In genomic region chr12:13049816-13050215, GRCh38 we compare ENCODE assay signal across 20 cellular contexts. TPM values are rescaled to one million over a fixed set of nuclear protein-coding genes. Genes with fewer than 3 reads are reported as not detected.
DNase-seq lines count a peak whose midpoint lies in the region; ATAC-seq and TF ChIP-seq lines count a peak whose summit lies in the region.
"Had no signal": no experiment of that assay in that cellular context is flagged by ENCODE, and none has a peak within 500 bp of the region (broad histone marks: within the 10 kb centered on the region; RNA-seq: fewer than 3 reads in every experiment).

No MANE protein-coding gene starts in this region.

- H3K27ac ChIP-seq in brain microvascular endothelial cell: no peak overlapping the region
- no peak overlapping the region for H3K27ac ChIP-seq in Karpas-422 (ENCODE audit: low read length)
- H3K27ac ChIP-seq: left lung, skin epidermis, thoracic aorta had no signal

- no peaks in the 10 kb centered on the region for H3K27me3 Mint-ChIP-seq in T-cell

- peaks cover 2 to 20% (median 14%) of the 10 kb centered on the region in 3 donors for H3K4me1 Mint-ChIP-seq in T-cell

- no peaks in the 10 kb centered on the region for H3K27me3 ChIP-seq in brain microvascular endothelial cell (replicated peaks)
- H3K27me3 ChIP-seq in Karpas-422 (ENCODE audit: low read length): 0 out of 2 replicates have a peak, but pooled peaks cover 1% of the 10 kb centered on the region
- H3K27me3 ChIP-seq: dorsolateral prefrontal cortex, left lung had no signal

- DNase-seq in AG04449 (ENCODE audit: low read depth, low spot score) (peak; percentile 19), GM04504 (ENCODE audit: low read depth) (peak; percentile 24), brain microvascular endothelial cell (peak; percentile 11), hepatic stellate cell (ENCODE audit: low spot score) (peak; percentile 14), Karpas-422 (no peak), T-cell (no peak)
- DNase-seq: DMS 273 treated with DMSO at 0.1 percent for 48 hours; dorsolateral prefrontal cortex; left lung; NCI-H2029; NCI-H526 treated with DMSO at 0.1 percent for 48 hours; stimulated activated CD4-positive, alpha-beta T cell treated with anti-CD3 and anti-CD28 coated beads, Interleukin-4, amount 100 ng/mL, for 4 hours; T-helper 1 cell had no signal

- in situ Hi-C loops in brain microvascular endothelial cell (cut with HindIII; ENCODE audit: low pct_ligation_motif_present, low sequenced_read_pairs): no loop called here

- H4K20me1 ChIP-seq in Karpas-422 (ENCODE audit: insufficient read depth, low read depth, low read length): 0 out of 2 replicates have a peak, but pooled peaks cover 4% of the 10 kb centered on the region

- peaks cover 0 to 9% (median 6%) of the 10 kb centered on the region in 3 donors for H3K9me3 Mint-ChIP-seq in T-cell

- peaks cover 4% of the 10 kb centered on the region for H3K4me1 ChIP-seq in Karpas-422 (ENCODE audit: low read length)

- CTCF ChIA-PET in AG04449 (lab: Yijun Ruan, JAX): interaction anchor here (0.9 to 1.2 kb wide), 2 partner anchors 24 to 262 kb away, joined by 3 read pairs; no protein-coding TSS in a partner anchor
- CTCF ChIA-PET in T-cell (lab: Charles Lee): interaction anchor here in 1 of 2 donors (0.6 kb wide), 1 partner anchor 37 kb away, joined by 3 read pairs; no protein-coding TSS in a partner anchor

- H3K9me2 ChIP-seq in Karpas-422 (replicated peaks; ENCODE audit: insufficient read depth, low read length): no peaks in the 10 kb centered on the region

- no peaks in the 10 kb centered on the region for H3K79me2 ChIP-seq in Karpas-422 (ENCODE audit: low read length)

- peaks cover 9% of the 10 kb centered on the region for H3K36me3 Mint-ChIP-seq in T-cell

- no peak overlapping the region for H3K9ac ChIP-seq in Karpas-422 (ENCODE audit: low read length)

- H3K36me3 ChIP-seq in brain microvascular endothelial cell (replicated peaks) (no peaks in the 10 kb centered on the region), Karpas-422 (ENCODE audit: insufficient read depth, low read length) (no peaks in the 10 kb centered on the region)
- H3K36me3 ChIP-seq: left lung, thoracic aorta had no signal

- H3K4me2 ChIP-seq in Karpas-422 (ENCODE audit: low read depth, low read length, poor library complexity, severe bottlenecking): no peak overlapping the region

- TF ChIP-seq CTCF in AG04449 (IDR thresholded peaks at IDR 0.05; ENCODE audit: insufficient read depth, low read length, missing control alignments) (no peak), brain microvascular endothelial cell (IDR thresholded peaks at IDR 0.05; ENCODE audit: low read depth, low read length, missing control alignments) (no peak)

- peaks cover 5% of the 10 kb centered on the region for H3K9me3 ChIP-seq in Karpas-422 (ENCODE audit: low read length)

- POLR2A ChIA-PET in AG04449 (lab: Yijun Ruan, JAX): no interaction called here
- POLR2A ChIA-PET in T-cell (lab: Charles Lee): no interaction called here

- H3K4me3 ChIP-seq in AG04449 (ENCODE audit: low read depth, low read length): no peak overlapping the region
- H3K4me3 ChIP-seq in brain microvascular endothelial cell (ENCODE audit: low read depth, low read length): no peak overlapping the region
- H3K4me3 ChIP-seq in Karpas-422 (ENCODE audit: low read length): no peak overlapping the region
- H3K4me3 ChIP-seq: dorsolateral prefrontal cortex, left lung, skin epidermis, thoracic aorta had no signal

- H3K27ac Mint-ChIP-seq in T-cell: no peak overlapping the region

- H3K4me3 Mint-ChIP-seq in T-cell: no peak overlapping the region

- ATAC-seq in GM21717 (IDR thresholded peaks at IDR 0.05; ENCODE audit: unreplicated experiment) (no peak), GM21825 (IDR thresholded peaks at IDR 0.05; ENCODE audit: unreplicated experiment) (no peak), T-cell (replicated peaks in 1 of 4) (no peak)
- ATAC-seq: HCT116, left lung had no signal

- no peak overlapping the region for H2AFZ ChIP-seq in Karpas-422 (ENCODE audit: low read length)

RNA-seq across cellular contexts. Expression of gene FAM234B, which starts 5.6 kb away (rescaled TPM):
- 3.9 and 5.6 TPM in 2 replicates for total RNA-seq in Karpas-422 (2014; rRNA removed; shearing (Covaris generic); ENCODE audit: low replicate concordance)
- 1 to 10 TPM; 4.3 to 5.8 (median 4.6) TPM for total RNA-seq in T-cell

RNA-seq across cellular contexts. Expression of gene HEBP1, which starts 49.8 kb away (rescaled TPM):
- total RNA-seq in Karpas-422 (2014; rRNA removed; shearing (Covaris generic); ENCODE audit: low replicate concordance): 0.22 and 0.34 TPM in 2 replicates
- 10 to 100 TPM; 12.5 to 15.9 (median 15.0) TPM for total RNA-seq in T-cell

RNA-seq across cellular contexts. Expression of gene GSG1, which starts 53.7 kb away (rescaled TPM):
- total RNA-seq in Karpas-422 (2014; rRNA removed; shearing (Covaris generic); ENCODE audit: low replicate concordance): not detected in 2 replicates
- not detected for total RNA-seq in T-cell
- total RNA-seq: activated CD8-positive, alpha-beta memory T cell treated with anti-CD3 and anti-CD28 coated beads for 36 hours; RPMI7951; thoracic aorta had no signal

Comparison
In these comparisons a context has a peak if more than half of its experiments do, and no peak if none do; other contexts are left out.
1. DNase-seq: peak in AG04449 (single experiment), GM04504 (single experiment), brain microvascular endothelial cell (single experiment) and hepatic stellate cell (single experiment); none in Karpas-422 (single experiment) and T-cell (0 of 34).
2. RNA of gene HEBP1, which starts 49.8 kb away (total RNA-seq): 12.5 to 15.9 TPM in T-cell; 0.22 to 0.34 TPM in Karpas-422; every median in the first group is over 10 times any median in the second.